15 cellular contexts compared by ENCODE assay signal in genomic region chr1:89918127-89918793, GRCh38.
DNase-seq lines count a peak whose midpoint lies in the region; ATAC-seq, FAIRE-seq and TF ChIP-seq lines count a peak whose summit lies in the region.
"Had no signal": no experiment of that assay in that cellular context is flagged by ENCODE, and none has a peak within 500 bp of the region (broad histone marks: within the 10 kb centered on the region; RNA-seq: fewer than 3 reads in every experiment).

No MANE protein-coding gene starts in this region.

- H3K36me3 Mint-ChIP-seq in T-helper 17 cell (ENCODE audit: low read depth), result peaks cover 4% of the 10 kb centered on the region

- no peak for TF ChIP-seq RAD21 in A549 (conservative IDR thresholded peaks at IDR 0.05 in 1 of 2, IDR thresholded peaks at IDR 0.05 in 1 of 2)

- H3K36me3 ChIP-seq in iPS-18a (ENCODE audit: control insufficient read depth, low read depth, low read length), result no peaks in the 10 kb centered on the region

- H3K27me3 Mint-ChIP-seq in T-helper 17 cell, result no peaks in the 10 kb centered on the region
- H3K27me3 Mint-ChIP-seq: IgD-negative memory B cell had no signal

- POLR2A ChIA-PET in A549 (lab: Yijun Ruan, JAX), result no interaction called here

- no peak overlapping the region for H3K9ac ChIP-seq in iPS-18a (ENCODE audit: low read length)

- TF ChIP-seq POLR2A in A549 (IDR thresholded peaks at IDR 0.05; ENCODE audit: low read length), result no peak

- no peak for FAIRE-seq in A549 (lab: Jason Lieb, UNC)

- H3K9me3 ChIP-seq in A549, result peaks cover 4% of the 10 kb centered on the region
- no peaks in the 10 kb centered on the region for H3K9me3 ChIP-seq in T-helper 17 cell (ENCODE audit: control insufficient read depth, low read length, poor library complexity, severe bottlenecking)
- H3K9me3 ChIP-seq in iPS-18a (ENCODE audit: control insufficient read depth, low read depth, low read length), result peaks cover under 1% of the 10 kb centered on the region

- peak overlapping the region; percentile 59 for H3K4me2 ChIP-seq in A549

- 43% methylated on average over 2 of the region's 2 CpGs for WGBS in A549 (ENCODE audit: missing lambda C conversion rate)

- H3K4me1 Mint-ChIP-seq in T-helper 17 cell, result peaks cover 19% of the 10 kb centered on the region

- H3K27ac Mint-ChIP-seq in T-helper 17 cell, result peak overlapping the region; percentile 32
- H3K27ac Mint-ChIP-seq: IgD-negative memory B cell had no signal

- H3K4me1 ChIP-seq in A549 (peaks cover 60% of the 10 kb centered on the region), iPS-18a (ENCODE audit: control insufficient read depth, low read depth, low read length) (peaks cover 28% of the 10 kb centered on the region)

- DNase-seq in A549 (ENCODE audit: low read depth in 1 of 2, low spot score in 1 of 2) (no peak), HFF-Myc (ENCODE audit: extremely low read depth, low read depth) (peak; percentile 58), T-helper 17 cell (no peak), DMS153 treated with DMSO at 0.1 percent for 48 hours (lab: John Stamatoyannopoulos, UW; ENCODE audit: unreplicated experiment) (no peak), GM10266 (ENCODE audit: extremely low spot score) (no peak)
- no peak for DNase-seq in activated effector memory CD4-positive, alpha-beta T cell treated with anti-CD3 and anti-CD28 coated beads, Interleukin-2, amount 50 U/mL, for 16 hours
- DNase-seq: activated gamma-delta T cell; Calu3; effector CD8-positive, alpha-beta T cell; NCI-H1930; NK-92 treated with Interleukin-12 subunit alpha and Interleukin-12 subunit beta, amount 100 ng/mL, for 24 hours had no signal

- no peak overlapping the region for H3K4me3 ChIP-seq in A549
- no peak overlapping the region for H3K4me3 ChIP-seq in HFF-Myc (replicated peaks; ENCODE audit: low read depth, low read length)
- peak overlapping the region; percentile 5 for H3K4me3 ChIP-seq in iPS-18a (ENCODE audit: low read length)
- H3K4me3 ChIP-seq: SK-N-MC had no signal

- no peak overlapping the region for H3K4me3 Mint-ChIP-seq in T-helper 17 cell
- H3K4me3 Mint-ChIP-seq: IgD-negative memory B cell had no signal

- peak overlapping the region; percentile 63 to 85 for H3K27ac ChIP-seq in A549
- no peak overlapping the region for H3K27ac ChIP-seq in iPS-18a (ENCODE audit: low read length)
- H3K27ac ChIP-seq: SK-N-MC had no signal

- TF ChIP-seq CTCF in A549 (IDR thresholded peaks at IDR 0.05) (no peak), HFF-Myc (IDR thresholded peaks at IDR 0.05; ENCODE audit: low read depth, low read length, missing control alignments) (no peak), GM10266 (IDR thresholded peaks at IDR 0.05; ENCODE audit: control insufficient read depth, insufficient read depth, low read depth, missing control alignments) (no peak)

- H3K27me3 ChIP-seq in iPS-18a (ENCODE audit: control insufficient read depth, insufficient read depth, low read length), result no peaks in the 10 kb centered on the region

- CTCF ChIA-PET in A549 (lab: Yijun Ruan, JAX), result interaction anchor here (1.4 to 4.1 kb wide), 4 partner anchors 10 to 114 kb away, joined by 4 to 17 read pairs (median 6); no protein-coding TSS in a partner anchor

- TF ChIP-seq EP300 in A549 (IDR thresholded peaks at IDR 0.05), result no peak

- peak; percentile 66 to 71; a peak in 3 of 6 replicates for ATAC-seq in A549
- ATAC-seq in T-helper 17 cell, result no peak
- ATAC-seq in GM18867 (IDR thresholded peaks at IDR 0.05; ENCODE audit: unreplicated experiment), result no peak

TF ChIP-seq in A549, 52 proteins besides CTCF, POLR2A, EP300 and RAD21:
- TF ChIP-seq JUN (IDR thresholded peaks at IDR 0.05) (no peak), NR3C1 (IDR thresholded peaks at IDR 0.05) (no peak), ZFP36 (IDR thresholded peaks at IDR 0.05; ENCODE audit: borderline replicate concordance, partially characterized antibody) (no peak)
- TF ChIP-seq, protein P1, sequence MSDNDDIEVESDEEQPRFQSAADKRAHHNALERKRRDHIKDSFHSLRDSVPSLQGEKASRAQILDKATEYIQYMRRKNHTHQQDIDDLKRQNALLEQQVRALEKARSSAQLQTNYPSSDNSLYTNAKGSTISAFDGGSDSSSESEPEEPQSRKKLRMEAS (IDR thresholded peaks at IDR 0.05), result peak; percentile 46; the same call in 1 of the 2 replicates
TF ChIP-seq in A549: peak in this region for 1.

Comparison
In these comparisons a context has a peak if more than half of its experiments do, and no peak if none do; other contexts are left out.
1. ATAC-seq: peak in A549 (2 of 2); none in T-helper 17 cell (single experiment) and GM18867 (single experiment).